1 cellular context compared by ENCODE assay signal in genomic region chr3:175266478-175266877, GRCh38.
A peak's percentile ranks its signal among the peaks of the same experiment; 100 is the strongest.
TF ChIP-seq lines count a peak whose summit lies in the region.

No MANE protein-coding gene starts in this region.

TF ChIP-seq in IMR-90, 13 proteins besides CTCF, POLR2A, EP300 and RAD21:
- TF ChIP-seq CEBPB (IDR thresholded peaks at IDR 0.05; ENCODE audit: low read depth, low read length) (peak; percentile 83), FOS (IDR thresholded peaks at IDR 0.05; ENCODE audit: low read depth, low read length) (peak; percentile 74; the same call in 1 of the 2 replicates), MXI1 (IDR thresholded peaks at IDR 0.05; ENCODE audit: borderline replicate concordance, low read depth, low read length) (no peak)
